Comparison of ENCODE assay signal across 8 cellular contexts in genomic region chr2:62196278-62196901, GRCh38. TPM values are rescaled to one million over a fixed set of nuclear protein-coding genes. Genes with fewer than 3 reads are reported as not detected.
DNase-seq lines count a peak whose midpoint lies in the region; ATAC-seq and TF ChIP-seq lines count a peak whose summit lies in the region.

No MANE protein-coding gene starts in this region.

- no peaks in the 10 kb centered on the region for H3K27me3 ChIP-seq in ascending aorta
- H3K27me3 ChIP-seq in smooth muscle cell (ENCODE audit: low read depth) = no peaks in the 10 kb centered on the region

- peaks cover 44% of the 10 kb centered on the region for H4K20me1 ChIP-seq in smooth muscle cell (ENCODE audit: low read depth)

- H3K4me1 ChIP-seq in ascending aorta (peaks cover 0 to 21% of the 10 kb centered on the region in 2 donors), smooth muscle cell (ENCODE audit: low read depth) (peaks cover 25% of the 10 kb centered on the region)

- H3K9ac ChIP-seq in smooth muscle cell (ENCODE audit: low read depth) = peak overlapping the region; percentile 68

- peak overlapping the region; percentile 90 to 91 for H3K27ac ChIP-seq in ascending aorta
- H3K27ac ChIP-seq in smooth muscle cell (ENCODE audit: low read depth) = peak overlapping the region; percentile 20

- H3K9me3 ChIP-seq in ascending aorta (no peaks in the 10 kb centered on the region), iPS-18c (ENCODE audit: control insufficient read depth, insufficient read depth, low read length) (no peaks in the 10 kb centered on the region), smooth muscle cell (replicated peaks; ENCODE audit: low read depth) (no peaks in the 10 kb centered on the region)

- intact Hi-C loops in ascending aorta (cut with DNase I) = loop anchor here (2.0 to 10.0 kb wide), 8 partner anchors 18 to 1022 kb away; partner anchors contain the start of genes EHBP1 and XPO1

- DNase-seq in 8988T (peak; percentile 46), T follicular helper cell (ENCODE audit: low read depth) (peak; percentile 45), ascending aorta (ENCODE audit: low spot score in 2 of 2) (peak in 1 of 2 donors; percentile 78), smooth muscle cell (lab: John Stamatoyannopoulos, UW; ENCODE audit: unreplicated experiment) (no peak), GM19238 (ENCODE audit: insufficient read length, low spot score) (no peak)

- no peaks in the 10 kb centered on the region for H3F3A ChIP-seq in smooth muscle cell (ENCODE audit: low read depth)

- H3K4me3 ChIP-seq in ascending aorta = peak overlapping the region; percentile 90 to 97
- peak overlapping the region; percentile 83 for H3K4me3 ChIP-seq in iPS-18c (ENCODE audit: insufficient read depth, low read depth, low read length)
- peak overlapping the region; percentile 90 for H3K4me3 ChIP-seq in smooth muscle cell

- peak overlapping the region; percentile 67 for H2AFZ ChIP-seq in smooth muscle cell (ENCODE audit: low read depth)

- H3K36me3 ChIP-seq in ascending aorta (no peaks in the 10 kb centered on the region), smooth muscle cell (ENCODE audit: low read depth) (no peaks in the 10 kb centered on the region)

- H3K4me2 ChIP-seq in smooth muscle cell = peak overlapping the region; percentile 100

- no peak for TF ChIP-seq CTCF in ascending aorta (IDR thresholded peaks at IDR 0.05)
- TF ChIP-seq CTCF in smooth muscle cell (IDR thresholded peaks at IDR 0.05; ENCODE audit: borderline replicate concordance, insufficient read depth, poor library complexity, severe bottlenecking) = no peak

- peaks cover 50% of the 10 kb centered on the region for H3K79me2 ChIP-seq in smooth muscle cell (ENCODE audit: low read depth)

- ATAC-seq in GM19025 (IDR thresholded peaks at IDR 0.05; ENCODE audit: low read depth, unreplicated experiment) (peak; percentile 27), HG03280 (IDR thresholded peaks at IDR 0.05; ENCODE audit: unreplicated experiment) (peak; percentile 12)

- 3% methylated on average over 23 of the region's 63 CpGs for WGBS in smooth muscle cell (ENCODE audit: low lambda C conversion rate)

RNA-seq across cellular contexts. Expression of gene B3GNT2, which starts 0.5 kb away (rescaled TPM):
- total RNA-seq in ascending aorta = 15.2 TPM
- total RNA-seq in smooth muscle cell = 29.3 and 32.1 TPM in 2 replicates
- polyA plus RNA-seq in smooth muscle cell = 13.9 and 16.5 TPM in 2 replicates

Comparison
In these comparisons a context has a peak if more than half of its experiments do, and no peak if none do; other contexts are left out.
1. DNase-seq: peak in 8988T (single experiment) and T follicular helper cell (single experiment); none in smooth muscle cell (single experiment) and GM19238 (single experiment).
2. Peak in every context shown above with its lines, with median percentiles within 50 percentile points of each other: H3K4me3 ChIP-seq.